Comparison of ENCODE assay signal across 9 cellular contexts in genomic region chr2:6916736-6917070, GRCh38. TPM values are rescaled to one million over a fixed set of nuclear protein-coding genes. Genes with fewer than 3 reads are reported as not detected.
DNase-seq lines count a peak whose midpoint lies in the region; ATAC-seq lines count a peak whose summit lies in the region.
"Had no signal": no experiment of that assay in that cellular context is flagged by ENCODE, and none has a peak within 500 bp of the region (broad histone marks: within the 10 kb centered on the region; RNA-seq: fewer than 3 reads in every experiment).

No MANE protein-coding gene starts in this region.

- H3K27ac Mint-ChIP-seq in activated CD4-positive, alpha-beta T cell treated with anti-CD3 and anti-CD28 coated beads for 36 hours: peak overlapping the region; percentile 82
- peak overlapping the region; percentile 61 to 74 for H3K27ac Mint-ChIP-seq in activated naive CD4-positive, alpha-beta T cell treated with anti-CD3 and anti-CD28 coated beads, Interleukin-2, amount 50 U/mL, for 72 hours

- H3K4me1 Mint-ChIP-seq in activated CD4-positive, alpha-beta T cell treated with anti-CD3 and anti-CD28 coated beads for 36 hours: peaks cover 78% of the 10 kb centered on the region

- POLR2A ChIA-PET in activated CD4-positive, alpha-beta T cell treated with anti-CD3 and anti-CD28 coated beads for 36 hours (lab: Charles Lee): interaction anchor here (1.2 kb wide), 1 partner anchor 39 kb away, joined by 3 read pairs; the partner anchor contains the start of gene RSAD2

- CTCF ChIA-PET in activated CD4-positive, alpha-beta T cell treated with anti-CD3 and anti-CD28 coated beads for 36 hours (lab: Charles Lee): interaction anchor here (0.6 to 3.1 kb wide), 27 partner anchors 8 to 143 kb away, joined by 3 to 39 read pairs (median 4); partner anchors contain the start of gene CMPK2

- H3K4me3 ChIP-seq in iPS-20b (ENCODE audit: low read length) (peak overlapping the region; percentile 65; the same call in 1 of the 2 replicates), subcutaneous abdominal adipose tissue (ENCODE audit: low read depth in 1 of 5, low read length in 5 of 5) (peak overlapping the region in 3 of 5 donors; percentile 33 to 52 (median 40))

- no peak overlapping the region for H3K27ac ChIP-seq in iPS-20b (ENCODE audit: low read length)
- H3K27ac ChIP-seq in subcutaneous abdominal adipose tissue (ENCODE audit: low read depth, low read length): no peak overlapping the region

- peaks cover 23% of the 10 kb centered on the region for H3K36me3 Mint-ChIP-seq in activated CD4-positive, alpha-beta T cell treated with anti-CD3 and anti-CD28 coated beads for 36 hours (ENCODE audit: low read depth)
- peaks cover 31 to 42% of the 10 kb centered on the region in 2 donors for H3K36me3 Mint-ChIP-seq in activated naive CD4-positive, alpha-beta T cell treated with anti-CD3 and anti-CD28 coated beads, Interleukin-2, amount 50 U/mL, for 72 hours

- H3K9me3 ChIP-seq in iPS-20b (ENCODE audit: insufficient read depth, low read depth, low read length) (no peaks in the 10 kb centered on the region), subcutaneous abdominal adipose tissue (ENCODE audit: control insufficient read depth in 5 of 5, low read length in 5 of 5) (peaks cover 0 to 4% (median 0%) of the 10 kb centered on the region in 5 donors)

- intact Hi-C loops in activated CD4-positive, alpha-beta T cell treated with anti-CD3 and anti-CD28 coated beads for 36 hours (cut with DNase I, micrococcal nuclease): loop anchor here (1.0 to 5.0 kb wide), 5 partner anchors 7 to 90 kb away; partner anchors contain the start of gene CMPK2 (in 1 of the 2)

- H3K9ac ChIP-seq in iPS-20b (ENCODE audit: low read depth, low read length) (no peak overlapping the region), subcutaneous abdominal adipose tissue (ENCODE audit: low read length in 5 of 5) (peak overlapping the region in 1 of 5 donors; percentile 31)

- peak overlapping the region; percentile 72 for H3K4me3 Mint-ChIP-seq in activated CD4-positive, alpha-beta T cell treated with anti-CD3 and anti-CD28 coated beads for 36 hours

- H3K27me3 ChIP-seq in iPS-20b (ENCODE audit: insufficient read depth, low read length) (peaks cover 16% of the 10 kb centered on the region), subcutaneous abdominal adipose tissue (ENCODE audit: control insufficient read depth in 5 of 5, insufficient read depth in 4 of 5, low read length in 5 of 5) (no peaks in the 10 kb centered on the region)

- no peak for DNase-seq in activated CD4-positive, alpha-beta T cell treated with anti-CD3 and anti-CD28 coated beads for 36 hours
- no peak for DNase-seq in activated CD4-positive, alpha-beta T cell treated with anti-CD3 and anti-CD28 coated beads, Interleukin-2, amount 50 U/mL, for 4 hours
- no peak for DNase-seq in activated naive CD4-positive, alpha-beta T cell treated with anti-CD3 and anti-CD28 coated beads, Interleukin-2, amount 50 U/mL, for 72 hours (ENCODE audit: low spot score in 2 of 2)
- DNase-seq in middle frontal gyrus (ENCODE audit: extremely low spot score, low spot score) (no peak), NCI-H774 (lab: John Stamatoyannopoulos, UW) (no peak)
- no peak for DNase-seq in effector CD8-positive, alpha-beta T cell (lab: John Stamatoyannopoulos, UW)
- DNase-seq: NK-92 treated with Interleukin-12 subunit alpha and Interleukin-12 subunit beta, amount 100 ng/mL, for 24 hours had no signal

- H3K36me3 ChIP-seq in iPS-20b (ENCODE audit: insufficient read depth, low read depth, low read length): no peaks in the 10 kb centered on the region
- H3K36me3 ChIP-seq in subcutaneous abdominal adipose tissue (ENCODE audit: control insufficient read depth in 5 of 5, insufficient read depth in 5 of 5, low read length in 5 of 5): no peaks in the 10 kb centered on the region

- ATAC-seq in activated CD4-positive, alpha-beta T cell treated with anti-CD3 and anti-CD28 coated beads for 36 hours: no peak
- ATAC-seq in activated naive CD4-positive, alpha-beta T cell treated with anti-CD3 and anti-CD28 coated beads, Interleukin-2, amount 50 U/mL, for 72 hours: no peak

- peaks cover 14% of the 10 kb centered on the region for H3K4me1 ChIP-seq in iPS-20b (ENCODE audit: insufficient read depth, low read length)
- peaks cover 0 to 31% (median 26%) of the 10 kb centered on the region in 5 donors for H3K4me1 ChIP-seq in subcutaneous abdominal adipose tissue (ENCODE audit: control insufficient read depth in 5 of 5, insufficient read depth in 5 of 5, low read length in 5 of 5)

- H3K9me3 Mint-ChIP-seq in activated CD4-positive, alpha-beta T cell treated with anti-CD3 and anti-CD28 coated beads for 36 hours (ENCODE audit: low read depth): no peaks in the 10 kb centered on the region
- H3K9me3 Mint-ChIP-seq in activated naive CD4-positive, alpha-beta T cell treated with anti-CD3 and anti-CD28 coated beads, Interleukin-2, amount 50 U/mL, for 72 hours: no peaks in the 10 kb centered on the region

- H3K27me3 Mint-ChIP-seq in activated CD4-positive, alpha-beta T cell treated with anti-CD3 and anti-CD28 coated beads for 36 hours: no peaks in the 10 kb centered on the region

RNA-seq across cellular contexts. Expression of gene RNF144A, which starts 0.5 kb away (rescaled TPM):
- 10 to 100 TPM; 38.6 to 42.7 TPM for total RNA-seq in activated CD4-positive, alpha-beta T cell treated with anti-CD3 and anti-CD28 coated beads for 36 hours
- 10 to 100 TPM; 49.3 to 57.5 TPM for total RNA-seq in activated naive CD4-positive, alpha-beta T cell treated with anti-CD3 and anti-CD28 coated beads, Interleukin-2, amount 50 U/mL, for 72 hours

RNA-seq across cellular contexts. Expression of gene RSAD2, which starts 39.1 kb away (rescaled TPM):
- 10 to 100 TPM in 1 of 2 experiments, 1 to 10 TPM in 1; 8.1 to 10.2 TPM for total RNA-seq in activated CD4-positive, alpha-beta T cell treated with anti-CD3 and anti-CD28 coated beads for 36 hours
- total RNA-seq in activated naive CD4-positive, alpha-beta T cell treated with anti-CD3 and anti-CD28 coated beads, Interleukin-2, amount 50 U/mL, for 72 hours: 10 to 100 TPM in 1 of 2 donors, 1 to 10 TPM in 1; 2.7 to 11.1 TPM

RNA-seq across cellular contexts. Expression of gene CMPK2, which starts 51.0 kb away (rescaled TPM):
- total RNA-seq in activated CD4-positive, alpha-beta T cell treated with anti-CD3 and anti-CD28 coated beads for 36 hours: 1 to 10 TPM; 6.2 to 8.7 TPM
- total RNA-seq in activated naive CD4-positive, alpha-beta T cell treated with anti-CD3 and anti-CD28 coated beads, Interleukin-2, amount 50 U/mL, for 72 hours: 10 to 100 TPM in 1 of 2 donors, 1 to 10 TPM in 1; 1.6 to 13.6 TPM
